In the genomic region with DNA sequence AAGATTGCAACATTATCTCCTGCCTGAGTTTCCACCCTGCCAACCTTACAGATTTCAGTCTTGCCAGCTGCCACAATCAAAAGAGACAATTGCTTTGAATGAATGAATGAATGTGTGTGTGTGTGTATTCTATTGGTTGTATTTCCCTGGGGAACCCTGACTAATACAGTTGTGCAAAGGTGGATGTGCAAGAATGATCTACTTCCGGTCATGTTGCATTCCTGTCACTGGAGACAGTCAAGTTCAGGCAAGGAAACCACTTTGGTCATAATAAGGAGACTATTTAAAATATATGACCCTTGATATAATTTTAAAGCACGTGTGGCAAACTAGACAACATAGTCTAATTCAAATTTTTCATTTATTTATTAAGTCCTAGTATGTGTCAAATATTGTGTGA, we compare ENCODE assay signal across 14 cellular contexts. TPM values are rescaled to one million over a fixed set of nuclear protein-coding genes. Genes with fewer than 3 reads are reported as not detected.
A peak's percentile ranks its signal among the peaks of the same experiment; 100 is the strongest.
DNase-seq lines count a peak whose midpoint lies in the region; ATAC-seq, FAIRE-seq and TF ChIP-seq lines count a peak whose summit lies in the region.
"Had no signal": no experiment of that assay in that cellular context is flagged by ENCODE, and none has a peak within 500 bp of the region (broad histone marks: within the 10 kb centered on the region; RNA-seq: fewer than 3 reads in every experiment).

No MANE protein-coding gene starts in this region.

- CTCF ChIA-PET in A549 (lab: Yijun Ruan, JAX): interaction anchor here (0.9 to 5.1 kb wide), 3 partner anchors 12 to 68 kb away, joined by 3 to 31 read pairs (median 3); partner anchors contain the start of gene RERG

- FAIRE-seq in A549 (lab: Jason Lieb, UNC): no peak
- FAIRE-seq: GM19239, RCC 7860 had no signal

- no peak for TF ChIP-seq POLR2A in A549 (IDR thresholded peaks at IDR 0.05; ENCODE audit: low read length)

- H3K4me2 ChIP-seq in A549: no peak overlapping the region

- H3K9me3 ChIP-seq in A549: peaks cover 3% of the 10 kb centered on the region; the same call in 1 of the 3 replicates

- ATAC-seq in A549: peak; percentile 53 to 74; a peak in 4 of 6 replicates
- ATAC-seq: effector memory CD8-positive, alpha-beta T cell had no signal

- TF ChIP-seq CTCF in A549 (IDR thresholded peaks at IDR 0.05): 0 out of 3 replicates have a peak, but pooled peaks have one; percentile 7

- WGBS in A549 (ENCODE audit: missing lambda C conversion rate): 48% methylated on average over 2 of the region's 2 CpGs

- H3K4me3 ChIP-seq in A549: no peak overlapping the region
- H3K4me3 ChIP-seq: lung had no signal

- H3K4me1 ChIP-seq in A549: peaks cover 19% of the 10 kb centered on the region

- TF ChIP-seq EP300 in A549 (IDR thresholded peaks at IDR 0.05): no peak

- TF ChIP-seq RAD21 in A549 (conservative IDR thresholded peaks at IDR 0.05 in 1 of 2, IDR thresholded peaks at IDR 0.05 in 1 of 2): no peak

- POLR2A ChIA-PET in A549 (lab: Yijun Ruan, JAX): no interaction called here

- peak in 1 of 2 experiments; percentile 30 for DNase-seq in A549 (ENCODE audit: low read depth in 1 of 2, low spot score in 1 of 2)
- DNase-seq in RKO (ENCODE audit: low spot score): peak; percentile 38
- DNase-seq in fibroblast of gingiva (ENCODE audit: low read depth): peak; percentile 48
- peak; percentile 33 for DNase-seq in myocyte (ENCODE audit: low read depth)
- no peak for DNase-seq in HuH-7 (ENCODE audit: low spot score)
- no peak for DNase-seq in A172 (ENCODE audit: low spot score)
- DNase-seq in stimulated activated CD4-positive, alpha-beta T cell treated with anti-CD3 and anti-CD28 coated beads, Interleukin-2, amount 100 ng/mL, for 48 hours: no peak
- no peak for DNase-seq in activated naive CD4-positive, alpha-beta T cell treated with Interleukin-2 at 50 U/mL for 16 hours
- DNase-seq: activated naive CD4-positive, alpha-beta T cell; effector memory CD8-positive, alpha-beta T cell; stimulated activated CD8-positive, alpha-beta memory T cell treated with anti-CD3 and anti-CD28 coated beads, Interleukin-4, amount 100 ng/mL, for 48 hours had no signal

- H3K27ac ChIP-seq in A549: no peak overlapping the region

TF ChIP-seq in A549, 52 proteins besides CTCF, POLR2A, EP300 and RAD21:
- no peak for TF ChIP-seq JUN (IDR thresholded peaks at IDR 0.05)
- no peak for TF ChIP-seq CHD2 (IDR thresholded peaks at IDR 0.05; ENCODE audit: low read length, partially characterized antibody)
- no peak for TF ChIP-seq FOSL2 (IDR thresholded peaks at IDR 0.05)
- TF ChIP-seq FOSL2 (CRISPR knock-in tag; IDR thresholded peaks at IDR 0.05): no peak
- no peak for TF ChIP-seq CBX8 (IDR thresholded peaks at IDR 0.05)
- TF ChIP-seq, protein P1, sequence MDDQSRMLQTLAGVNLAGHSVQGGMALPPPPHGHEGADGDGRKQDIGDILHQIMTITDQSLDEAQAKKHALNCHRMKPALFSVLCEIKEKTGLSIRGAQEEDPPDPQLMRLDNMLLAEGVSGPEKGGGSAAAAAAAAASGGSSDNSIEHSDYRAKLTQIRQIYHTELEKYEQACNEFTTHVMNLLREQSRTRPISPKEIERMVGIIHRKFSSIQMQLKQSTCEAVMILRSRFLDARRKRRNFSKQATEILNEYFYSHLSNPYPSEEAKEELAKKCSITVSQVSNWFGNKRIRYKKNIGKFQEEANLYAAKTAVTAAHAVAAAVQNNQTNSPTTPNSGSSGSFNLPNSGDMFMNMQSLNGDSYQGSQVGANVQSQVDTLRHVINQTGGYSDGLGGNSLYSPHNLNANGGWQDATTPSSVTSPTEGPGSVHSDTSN (IDR thresholded peaks at IDR 0.05): no peak
- no peak for TF ChIP-seq RARB (CRISPR knock-in tag; IDR thresholded peaks at IDR 0.05)
- TF ChIP-seq KDM1A (IDR thresholded peaks at IDR 0.05; ENCODE audit: low read depth): no peak
- TF ChIP-seq EHF (CRISPR knock-in tag; IDR thresholded peaks at IDR 0.05): no peak

RNA-seq across cellular contexts. Expression of gene RERG, which starts 13.1 kb away (rescaled TPM):
- 0.44 and 0.48 TPM in 2 replicates for polyA plus RNA-seq in A549 (2011; rRNA removed)
- 0.05 and 0.09 TPM in 2 replicates for polyA plus RNA-seq in A549 (2012; cell fraction: cytosol; rRNA removed)
- 0.04 TPM in 1 of 2 replicates, not detected in the other for polyA plus RNA-seq in A549 (2012; cell fraction: nucleus; rRNA removed)
- 0.46 to 0.79 TPM (median 0.66 TPM) in 3 replicates for polyA plus RNA-seq in A549 (2017; fragmentation: RNase III; extraction: RNeasy Plus Mini Kit Qiagen cat#74134 plus additional on column Dnase treatment)
- polyA minus RNA-seq in A549 (2011; rRNA and poly(A)+ RNA removed): 1.5 TPM in 1 of 2 replicates, not detected in the other
- total RNA-seq in myocyte: 2.5 and 2.8 TPM in 2 replicates
- polyA plus RNA-seq in myocyte (2012): 3.1 TPM
- total RNA-seq in A172 (2014; rRNA removed; shearing (Covaris generic)): not detected in 2 replicates

Comparison
In these comparisons a context has a peak if more than half of its experiments do, and no peak if none do; other contexts are left out.
1. DNase-seq: peak in RKO (single experiment), fibroblast of gingiva (single experiment) and myocyte (single experiment); none in HuH-7 (single experiment), A172 (single experiment), stimulated activated CD4-positive, alpha-beta T cell treated with anti-CD3 and anti-CD28 coated beads, Interleukin-2, amount 100 ng/mL, for 48 hours (0 of 2) and activated naive CD4-positive, alpha-beta T cell treated with Interleukin-2 at 50 U/mL for 16 hours (single experiment).